39 cellular contexts compared by ENCODE assay signal in the genomic region with DNA sequence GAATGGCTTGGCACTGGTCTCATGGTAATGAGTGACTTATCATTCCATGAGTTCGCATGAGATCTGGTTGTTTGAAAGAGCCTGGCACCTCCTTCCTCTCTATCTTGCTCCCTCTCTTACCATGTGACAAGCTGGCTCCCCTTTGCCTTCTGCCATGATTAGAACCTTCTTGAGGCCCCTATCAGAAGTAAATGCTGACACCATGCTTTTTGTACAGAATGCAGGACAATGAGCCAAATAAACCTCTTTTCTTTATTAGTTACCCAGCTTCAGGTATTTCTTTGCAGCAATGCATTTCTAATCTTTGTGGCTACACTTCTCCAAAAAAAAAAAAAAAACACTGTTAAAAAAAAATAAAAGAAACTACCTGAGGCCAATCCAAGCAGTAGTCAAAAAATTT. TPM values are rescaled to one million over a fixed set of nuclear protein-coding genes. Genes with fewer than 3 reads are reported as not detected.
"Had no signal": no experiment of that assay in that cellular context is flagged by ENCODE, and none has a peak within 500 bp of the region (broad histone marks: within the 10 kb centered on the region; RNA-seq: fewer than 3 reads in every experiment).

No MANE protein-coding gene starts in this region.

- H3K9me3 ChIP-seq: MG63 had no signal

- H3K4me3 ChIP-seq: MG63 had no signal

- H3K36me3 ChIP-seq: MG63 had no signal

- DNase-seq: Karpas-422, Kasumi-1, MG63, MM.1S, MV-4-11, NCI-H1048, NCI-H1092, NCI-H1092 treated with DMSO at 0.1 percent for 48 hours, NCI-H1105, NCI-H1105 treated with DMSO at 0.1 percent for 48 hours, NCI-H1417, NCI-H1417 treated with DMSO at 0.1 percent for 48 hours, NCI-H1436, NCI-H1436 treated with DMSO at 0.1 percent for 48 hours, NCI-H146, NCI-H1694, NCI-H1694 treated with DMSO at 0.1 percent for 48 hours, NCI-H187, NCI-H187 treated with DMSO at 0.1 percent for 48 hours, NCI-H1930, NCI-H2029, NCI-H2029 treated with DMSO at 0.1 percent for 48 hours, NCI-H2081, NCI-H2081 treated with DMSO at 0.1 percent for 48 hours, NCI-H2107, NCI-H2171, NCI-H2171 treated with DMSO at 0.1 percent for 48 hours, NCI-H2227 treated with DMSO at 0.1 percent for 48 hours, NCI-H226, NCI-H345, NCI-H446, NCI-H446 treated with DMSO at 0.1 percent for 48 hours, NCI-H510A, NCI-H510A treated with DMSO at 0.1 percent for 48 hours, NCI-H524 had no signal

- H3K27me3 ChIP-seq: MG63 had no signal

RNA-seq across cellular contexts. Expression of a gene that starts 17.1 kb away (rescaled TPM):
- total RNA-seq: LHCN-M2, M059J, MCF 10A, NCI-H460 had no signal
